Comparison of ENCODE assay signal across 1 cellular context in the genomic region with DNA sequence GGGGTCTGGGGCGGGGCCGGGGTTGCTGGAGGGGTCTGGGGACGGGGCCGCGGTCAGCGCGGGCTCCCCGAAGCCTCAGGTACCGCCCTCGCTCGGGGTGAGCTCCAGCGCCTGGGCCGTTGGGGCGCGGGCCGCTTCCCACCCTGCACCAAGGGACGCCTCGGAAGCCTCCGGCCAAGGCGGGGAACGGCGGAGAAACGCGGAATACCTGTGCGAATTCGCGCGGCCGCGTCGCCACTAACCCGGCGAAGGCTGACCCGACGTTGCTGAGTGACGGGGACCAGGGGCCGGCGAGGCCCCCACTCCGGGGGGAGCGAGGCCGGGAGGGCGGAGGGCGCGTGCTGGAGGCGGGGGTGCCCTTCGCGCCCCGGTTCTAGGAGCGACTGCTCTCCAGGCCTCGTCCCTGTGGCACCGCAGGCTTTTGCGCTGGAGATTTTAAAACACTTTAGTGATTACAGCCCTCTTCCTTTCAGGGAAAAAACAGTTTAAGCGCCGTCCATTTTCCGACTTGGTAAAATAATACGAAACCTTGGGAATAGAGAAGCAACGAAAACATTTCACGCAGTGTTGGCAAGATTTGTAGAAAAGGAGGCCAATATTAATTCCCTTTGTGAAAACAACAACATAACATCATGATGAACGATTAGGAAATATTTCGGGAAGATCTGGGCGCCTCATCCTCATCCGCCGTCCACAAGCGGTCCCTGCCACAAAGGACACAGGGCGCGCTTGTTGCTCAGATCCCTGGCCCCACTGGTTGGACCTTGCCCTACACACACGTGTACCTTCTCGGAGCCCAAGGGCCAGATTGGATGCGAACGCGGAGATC.
TF ChIP-seq lines count a peak whose summit lies in the region.

No MANE protein-coding gene starts in this region.

TF ChIP-seq in HepG2, 621 proteins besides CTCF, POLR2A, EP300 and RAD21 (continued from another document and continues in another):
- no peak for TF ChIP-seq AKNA (CRISPR knock-in tag; IDR thresholded peaks at IDR 0.05; ENCODE audit: borderline replicate concordance)
- peak; percentile 69; the same call in 1 of the 2 replicates for TF ChIP-seq IKZF5 (CRISPR knock-in tag; IDR thresholded peaks at IDR 0.05)
- TF ChIP-seq ASH2L (IDR thresholded peaks at IDR 0.05; ENCODE audit: insufficient read length, low read depth, low read length), result peak; percentile 94
- no peak for TF ChIP-seq MBNL3 (CRISPR knock-in tag; conservative IDR thresholded peaks at IDR 0.05)
- no peak for TF ChIP-seq ZNF367 (CRISPR knock-in tag; IDR thresholded peaks at IDR 0.05; ENCODE audit: borderline replicate concordance)
- TF ChIP-seq SNRNP70 (IDR thresholded peaks at IDR 0.05; ENCODE audit: low read depth, low read length), result no peak
- peak; percentile 52; the same call in 1 of the 2 replicates for TF ChIP-seq MEIS2 (CRISPR knock-in tag; IDR thresholded peaks at IDR 0.05)
- TF ChIP-seq ZNF878 (CRISPR knock-in tag; IDR thresholded peaks at IDR 0.05), result no peak
- peak; percentile 81; the same call in 1 of the 2 replicates for TF ChIP-seq KAT7 (CRISPR knock-in tag; IDR thresholded peaks at IDR 0.05; ENCODE audit: borderline replicate concordance)
- no peak for TF ChIP-seq NKX3-1 (CRISPR knock-in tag; IDR thresholded peaks at IDR 0.05)
- TF ChIP-seq, protein P1, sequence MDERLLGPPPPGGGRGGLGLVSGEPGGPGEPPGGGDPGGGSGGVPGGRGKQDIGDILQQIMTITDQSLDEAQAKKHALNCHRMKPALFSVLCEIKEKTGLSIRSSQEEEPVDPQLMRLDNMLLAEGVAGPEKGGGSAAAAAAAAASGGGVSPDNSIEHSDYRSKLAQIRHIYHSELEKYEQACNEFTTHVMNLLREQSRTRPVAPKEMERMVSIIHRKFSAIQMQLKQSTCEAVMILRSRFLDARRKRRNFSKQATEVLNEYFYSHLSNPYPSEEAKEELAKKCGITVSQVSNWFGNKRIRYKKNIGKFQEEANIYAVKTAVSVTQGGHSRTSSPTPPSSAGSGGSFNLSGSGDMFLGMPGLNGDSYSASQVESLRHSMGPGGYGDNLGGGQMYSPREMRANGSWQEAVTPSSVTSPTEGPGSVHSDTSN (CRISPR knock-in tag; IDR thresholded peaks at IDR 0.05), result peak; percentile 50; the same call in 1 of the 2 replicates
- no peak for TF ChIP-seq MTA3 (CRISPR knock-in tag; IDR thresholded peaks at IDR 0.05)
- 0 out of 2 replicates have a peak, but pooled peaks have one; percentile 17 for TF ChIP-seq ZNF510 (CRISPR knock-in tag; IDR thresholded peaks at IDR 0.05; ENCODE audit: low read depth)
- TF ChIP-seq SP5 (CRISPR knock-in tag; IDR thresholded peaks at IDR 0.05; ENCODE audit: borderline replicate concordance, low read depth), result peak; percentile 62; the same call in 1 of the 2 replicates
- TF ChIP-seq ZNF580 (CRISPR knock-in tag; IDR thresholded peaks at IDR 0.05; ENCODE audit: borderline replicate concordance, low read depth), result peak; percentile 90
- no peak for TF ChIP-seq ZFAT (CRISPR knock-in tag; conservative IDR thresholded peaks at IDR 0.05)
- TF ChIP-seq ZBTB20 (CRISPR knock-in tag; IDR thresholded peaks at IDR 0.05; ENCODE audit: borderline replicate concordance, low read depth), result peak; percentile 90
- TF ChIP-seq, protein P2, sequence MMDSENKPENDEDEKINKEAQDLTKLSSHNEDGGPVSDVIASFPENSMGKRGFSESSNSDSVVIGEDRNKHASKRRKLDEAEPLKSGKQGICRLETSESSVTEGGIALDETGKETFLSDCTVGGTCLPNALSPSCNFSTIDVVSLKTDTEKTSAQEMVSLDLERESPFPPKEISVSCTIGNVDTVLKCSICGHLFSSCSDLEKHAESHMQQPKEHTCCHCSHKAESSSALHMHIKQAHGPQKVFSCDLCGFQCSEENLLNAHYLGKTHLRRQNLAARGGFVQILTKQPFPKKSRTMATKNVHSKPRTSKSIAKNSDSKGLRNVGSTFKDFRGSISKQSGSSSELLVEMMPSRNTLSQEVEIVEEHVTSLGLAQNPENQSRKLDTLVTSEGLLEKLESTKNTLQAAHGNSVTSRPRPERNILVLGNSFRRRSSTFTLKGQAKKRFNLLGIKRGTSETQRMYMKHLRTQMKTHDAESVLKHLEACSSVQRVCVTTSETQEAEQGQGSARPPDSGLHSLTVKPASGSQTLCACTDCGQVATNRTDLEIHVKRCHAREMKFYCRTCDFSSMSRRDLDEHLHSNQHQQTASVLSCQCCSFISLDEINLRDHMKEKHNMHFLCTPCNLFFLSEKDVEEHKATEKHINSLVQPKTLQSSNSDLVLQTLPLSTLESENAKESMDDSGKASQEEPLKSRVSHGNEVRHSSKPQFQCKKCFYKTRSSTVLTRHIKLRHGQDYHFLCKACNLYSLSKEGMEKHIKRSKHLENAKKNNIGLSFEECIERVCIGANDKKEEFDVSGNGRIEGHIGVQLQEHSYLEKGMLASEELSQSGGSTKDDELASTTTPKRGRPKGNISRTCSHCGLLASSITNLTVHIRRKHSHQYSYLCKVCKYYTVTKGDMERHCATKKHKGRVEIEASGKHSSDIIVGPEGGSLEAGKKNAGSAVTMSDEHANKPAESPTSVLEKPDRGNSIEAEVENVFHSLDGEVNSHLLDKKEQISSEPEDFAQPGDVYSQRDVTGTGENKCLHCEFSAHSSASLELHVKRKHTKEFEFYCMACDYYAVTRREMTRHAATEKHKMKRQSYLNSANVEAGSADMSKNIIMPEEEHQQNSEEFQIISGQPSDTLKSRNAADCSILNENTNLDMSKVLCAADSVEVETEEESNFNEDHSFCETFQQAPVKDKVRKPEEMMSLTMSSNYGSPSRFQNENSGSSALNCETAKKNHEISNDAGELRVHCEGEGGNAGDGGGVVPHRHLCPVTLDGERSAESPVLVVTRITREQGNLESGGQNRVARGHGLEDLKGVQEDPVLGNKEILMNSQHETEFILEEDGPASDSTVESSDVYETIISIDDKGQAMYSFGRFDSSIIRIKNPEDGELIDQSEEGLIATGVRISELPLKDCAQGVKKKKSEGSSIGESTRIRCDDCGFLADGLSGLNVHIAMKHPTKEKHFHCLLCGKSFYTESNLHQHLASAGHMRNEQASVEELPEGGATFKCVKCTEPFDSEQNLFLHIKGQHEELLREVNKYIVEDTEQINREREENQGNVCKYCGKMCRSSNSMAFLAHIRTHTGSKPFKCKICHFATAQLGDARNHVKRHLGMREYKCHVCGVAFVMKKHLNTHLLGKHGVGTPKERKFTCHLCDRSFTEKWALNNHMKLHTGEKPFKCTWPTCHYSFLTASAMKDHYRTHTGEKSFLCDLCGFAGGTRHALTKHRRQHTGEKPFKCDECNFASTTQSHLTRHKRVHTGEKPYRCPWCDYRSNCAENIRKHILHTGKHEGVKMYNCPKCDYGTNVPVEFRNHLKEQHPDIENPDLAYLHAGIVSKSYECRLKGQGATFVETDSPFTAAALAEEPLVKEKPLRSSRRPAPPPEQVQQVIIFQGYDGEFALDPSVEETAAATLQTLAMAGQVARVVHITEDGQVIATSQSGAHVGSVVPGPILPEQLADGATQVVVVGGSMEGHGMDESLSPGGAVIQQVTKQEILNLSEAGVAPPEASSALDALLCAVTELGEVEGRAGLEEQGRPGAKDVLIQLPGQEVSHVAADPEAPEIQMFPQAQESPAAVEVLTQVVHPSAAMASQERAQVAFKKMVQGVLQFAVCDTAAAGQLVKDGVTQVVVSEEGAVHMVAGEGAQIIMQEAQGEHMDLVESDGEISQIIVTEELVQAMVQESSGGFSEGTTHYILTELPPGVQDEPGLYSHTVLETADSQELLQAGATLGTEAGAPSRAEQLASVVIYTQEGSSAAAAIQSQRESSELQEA (CRISPR knock-in tag; IDR thresholded peaks at IDR 0.05; ENCODE audit: not compliant biosample characterization), result peak; percentile 58
- peak; percentile 68; the same call in 1 of the 2 replicates for TF ChIP-seq SNAPC2 (CRISPR knock-in tag; IDR thresholded peaks at IDR 0.05)
- peak; percentile 90 for TF ChIP-seq PATZ1 (CRISPR knock-in tag; IDR thresholded peaks at IDR 0.05)
- TF ChIP-seq ZNF780A (CRISPR knock-in tag; IDR thresholded peaks at IDR 0.05), result 0 out of 2 replicates have a peak, but pooled peaks have one; percentile 32
- TF ChIP-seq KDM1A (CRISPR knock-in tag; IDR thresholded peaks at IDR 0.05), result 0 out of 2 replicates have a peak, but pooled peaks have one; percentile 55
- TF ChIP-seq, protein P3, sequence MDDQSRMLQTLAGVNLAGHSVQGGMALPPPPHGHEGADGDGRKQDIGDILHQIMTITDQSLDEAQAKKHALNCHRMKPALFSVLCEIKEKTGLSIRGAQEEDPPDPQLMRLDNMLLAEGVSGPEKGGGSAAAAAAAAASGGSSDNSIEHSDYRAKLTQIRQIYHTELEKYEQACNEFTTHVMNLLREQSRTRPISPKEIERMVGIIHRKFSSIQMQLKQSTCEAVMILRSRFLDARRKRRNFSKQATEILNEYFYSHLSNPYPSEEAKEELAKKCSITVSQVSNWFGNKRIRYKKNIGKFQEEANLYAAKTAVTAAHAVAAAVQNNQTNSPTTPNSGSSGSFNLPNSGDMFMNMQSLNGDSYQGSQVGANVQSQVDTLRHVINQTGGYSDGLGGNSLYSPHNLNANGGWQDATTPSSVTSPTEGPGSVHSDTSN (CRISPR knock-in tag; IDR thresholded peaks at IDR 0.05; ENCODE audit: borderline replicate concordance), result no peak
- TF ChIP-seq KLF6 (CRISPR knock-in tag; IDR thresholded peaks at IDR 0.05), result peak; percentile 85; the same call in 1 of the 2 replicates
- TF ChIP-seq, protein P4, sequence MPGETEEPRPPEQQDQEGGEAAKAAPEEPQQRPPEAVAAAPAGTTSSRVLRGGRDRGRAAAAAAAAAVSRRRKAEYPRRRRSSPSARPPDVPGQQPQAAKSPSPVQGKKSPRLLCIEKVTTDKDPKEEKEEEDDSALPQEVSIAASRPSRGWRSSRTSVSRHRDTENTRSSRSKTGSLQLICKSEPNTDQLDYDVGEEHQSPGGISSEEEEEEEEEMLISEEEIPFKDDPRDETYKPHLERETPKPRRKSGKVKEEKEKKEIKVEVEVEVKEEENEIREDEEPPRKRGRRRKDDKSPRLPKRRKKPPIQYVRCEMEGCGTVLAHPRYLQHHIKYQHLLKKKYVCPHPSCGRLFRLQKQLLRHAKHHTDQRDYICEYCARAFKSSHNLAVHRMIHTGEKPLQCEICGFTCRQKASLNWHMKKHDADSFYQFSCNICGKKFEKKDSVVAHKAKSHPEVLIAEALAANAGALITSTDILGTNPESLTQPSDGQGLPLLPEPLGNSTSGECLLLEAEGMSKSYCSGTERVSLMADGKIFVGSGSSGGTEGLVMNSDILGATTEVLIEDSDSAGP (CRISPR knock-in tag; IDR thresholded peaks at IDR 0.05; ENCODE audit: borderline replicate concordance), result peak; percentile 82; the same call in 1 of the 2 replicates
